In genomic region chr5:55134053-55134722, GRCh38 we compare ENCODE assay signal across 20 cellular contexts. TPM values are rescaled to one million over a fixed set of nuclear protein-coding genes. Genes with fewer than 3 reads are reported as not detected.
A peak's percentile ranks its signal among the peaks of the same experiment; 100 is the strongest.
DNase-seq lines count a peak whose midpoint lies in the region; ATAC-seq and TF ChIP-seq lines count a peak whose summit lies in the region.
"Had no signal": no experiment of that assay in that cellular context is flagged by ENCODE, and none has a peak within 500 bp of the region (broad histone marks: within the 10 kb centered on the region; RNA-seq: fewer than 3 reads in every experiment).

No MANE protein-coding gene starts in this region.

- peaks cover 28% of the 10 kb centered on the region for H3K9me3 Mint-ChIP-seq in T-helper 1 cell treated with Interleukin-12 subunit alpha and Interleukin-12 subunit beta and Interleukin-4 antibody, amounts not matched to agents 30 μg/mL and 1 μg/mL, for 36 hours
- H3K9me3 Mint-ChIP-seq in central memory CD8-positive, alpha-beta T cell, result no peaks in the 10 kb centered on the region

- TF ChIP-seq CTCF in esophagus squamous epithelium (IDR thresholded peaks at IDR 0.05), result no peak

- peak; percentile 23 for DNase-seq in stimulated activated CD4-positive, alpha-beta T cell treated with anti-CD3 and anti-CD28 coated beads, Interleukin-15, amount 100 ng/mL, for 24 hours
- no peak for DNase-seq in stimulated activated CD4-positive, alpha-beta T cell treated with anti-CD3 and anti-CD28 coated beads, Interleukin-12 subunit alpha, Interleukin-12 subunit beta, amount 100 ng/mL, for 4 hours
- no peak for DNase-seq in central memory CD8-positive, alpha-beta T cell (ENCODE audit: low spot score in 2 of 2)
- DNase-seq in head of caudate nucleus (no peak), esophagus squamous epithelium (lab: John Stamatoyannopoulos, UW) (no peak)
- DNase-seq in stimulated activated naive CD4-positive, alpha-beta T cell (lab: John Stamatoyannopoulos, UW), result no peak
- DNase-seq: brain microvascular endothelial cell, colonic mucosa, DMS79, NCI-H187, NCI-H345, SJCRH30, upper lobe of right lung had no signal

- H3K27ac Mint-ChIP-seq in T-helper 1 cell treated with Interleukin-12 subunit alpha and Interleukin-12 subunit beta and Interleukin-4 antibody, amounts not matched to agents 30 μg/mL and 1 μg/mL, for 36 hours, result no peak overlapping the region
- no peak overlapping the region for H3K27ac Mint-ChIP-seq in central memory CD8-positive, alpha-beta T cell (ENCODE audit: low read depth)
- H3K27ac Mint-ChIP-seq: progenitor cell of endocrine pancreas had no signal

- H3K36me3 ChIP-seq in esophagus squamous epithelium, result no peaks in the 10 kb centered on the region
- H3K36me3 ChIP-seq: brain microvascular endothelial cell, colonic mucosa, SJCRH30, upper lobe of right lung had no signal

- peak overlapping the region; percentile 5 for H3K4me3 Mint-ChIP-seq in T-helper 1 cell treated with Interleukin-12 subunit alpha and Interleukin-12 subunit beta and Interleukin-4 antibody, amounts not matched to agents 30 μg/mL and 1 μg/mL, for 36 hours
- no peak overlapping the region for H3K4me3 Mint-ChIP-seq in central memory CD8-positive, alpha-beta T cell
- H3K4me3 Mint-ChIP-seq: neural crest cell had no signal

- 45 to 59% methylated on average over 5 of the region's 5 CpGs for WGBS in esophagus squamous epithelium, 2 donors

- H3K27ac ChIP-seq in esophagus squamous epithelium, result no peak overlapping the region
- H3K27ac ChIP-seq: brain microvascular endothelial cell, colonic mucosa, SJCRH30, upper lobe of right lung had no signal

- peaks cover 0 to 15% (median 0%) of the 10 kb centered on the region in 4 donors for H3K27me3 ChIP-seq in esophagus squamous epithelium
- H3K27me3 ChIP-seq: brain microvascular endothelial cell, colonic mucosa had no signal

- peaks cover 16% of the 10 kb centered on the region for H3K27me3 Mint-ChIP-seq in T-helper 1 cell treated with Interleukin-12 subunit alpha and Interleukin-12 subunit beta and Interleukin-4 antibody, amounts not matched to agents 30 μg/mL and 1 μg/mL, for 36 hours (ENCODE audit: low read depth)
- no peaks in the 10 kb centered on the region for H3K27me3 Mint-ChIP-seq in central memory CD8-positive, alpha-beta T cell
- H3K27me3 Mint-ChIP-seq: progenitor cell of endocrine pancreas had no signal

- peaks cover 24% of the 10 kb centered on the region for H3K36me3 Mint-ChIP-seq in T-helper 1 cell treated with Interleukin-12 subunit alpha and Interleukin-12 subunit beta and Interleukin-4 antibody, amounts not matched to agents 30 μg/mL and 1 μg/mL, for 36 hours (ENCODE audit: low read depth)
- H3K36me3 Mint-ChIP-seq in central memory CD8-positive, alpha-beta T cell (ENCODE audit: insufficient read depth), result peaks cover under 1% of the 10 kb centered on the region

- peaks cover 15% of the 10 kb centered on the region for H3K4me1 Mint-ChIP-seq in T-helper 1 cell treated with Interleukin-12 subunit alpha and Interleukin-12 subunit beta and Interleukin-4 antibody, amounts not matched to agents 30 μg/mL and 1 μg/mL, for 36 hours (ENCODE audit: low read depth)
- peaks cover 14% of the 10 kb centered on the region for H3K4me1 Mint-ChIP-seq in central memory CD8-positive, alpha-beta T cell
- H3K4me1 Mint-ChIP-seq: neural crest cell had no signal

- no peaks in the 10 kb centered on the region for H3K4me1 ChIP-seq in esophagus squamous epithelium
- H3K4me1 ChIP-seq: colonic mucosa, SJCRH30, upper lobe of right lung had no signal

- no peak overlapping the region for H3K4me3 ChIP-seq in esophagus squamous epithelium
- H3K4me3 ChIP-seq: colonic mucosa, K562, SJCRH30, upper lobe of right lung had no signal

- ATAC-seq in central memory CD8-positive, alpha-beta T cell (replicated peaks; ENCODE audit: extremely low read depth, poor library complexity, severe bottlenecking), result peak; percentile 24
- ATAC-seq: K562, left lobe of liver, Panc1, upper lobe of right lung had no signal

- H3K9me3 ChIP-seq in esophagus squamous epithelium, result peaks cover 0 to 8% (median 0%) of the 10 kb centered on the region in 3 donors
- H3K9me3 ChIP-seq: colonic mucosa, SJCRH30, upper lobe of right lung had no signal

- TF ChIP-seq POLR2A in esophagus squamous epithelium (IDR thresholded peaks at IDR 0.05), result no peak

- intact Hi-C loops in head of caudate nucleus (cut with DNase I), result no loop called here
- intact Hi-C loops in esophagus squamous epithelium (cut with DNase I), result no loop called here

RNA-seq across cellular contexts. Expression of gene GPX8, which starts 25.8 kb away (rescaled TPM):
- total RNA-seq in esophagus squamous epithelium, result 1 to 10 TPM in 3 of 4 donors, under 1 TPM in 1; 0.45 to 8.7 (median 7.3) TPM

RNA-seq across cellular contexts. Expression of gene GZMA, which starts 31.7 kb away (rescaled TPM):
- total RNA-seq in esophagus squamous epithelium, result 1 to 10 TPM; 2.0 to 6.7 (median 3.0) TPM
- total RNA-seq: H4, K562, left lobe of liver, neural crest cell, progenitor cell of endocrine pancreas, SJCRH30 had no signal

RNA-seq across cellular contexts. Expression of gene CDC20B, which starts 38.8 kb away (rescaled TPM):
- total RNA-seq in esophagus squamous epithelium, result not detected
- total RNA-seq: colonic mucosa, H4, K562, left lobe of liver, neural crest cell, progenitor cell of endocrine pancreas, upper lobe of right lung had no signal
